11 cellular contexts compared by ENCODE assay signal in the genomic region with DNA sequence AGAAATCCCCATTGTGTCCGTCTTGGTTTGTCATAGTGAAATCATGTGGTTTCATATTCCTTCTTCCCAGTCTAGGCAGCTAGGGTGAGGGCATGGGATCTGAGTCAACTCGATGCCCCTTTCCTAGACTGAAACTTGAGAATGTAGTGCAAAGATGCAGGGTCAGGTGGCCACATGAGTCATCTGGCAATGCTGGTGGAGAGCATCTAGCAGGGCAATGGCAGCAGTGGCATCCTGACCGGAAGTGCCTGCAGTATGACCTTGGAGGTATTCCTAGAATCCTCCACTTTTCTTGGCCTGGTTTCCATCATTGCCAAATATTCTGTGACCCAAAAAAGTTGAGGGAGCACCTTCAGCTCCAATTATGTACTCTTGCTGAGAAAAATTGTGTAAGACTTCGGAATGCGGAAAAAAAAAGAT. TPM values are rescaled to one million over a fixed set of nuclear protein-coding genes. Genes with fewer than 3 reads are reported as not detected.
A peak's percentile ranks its signal among the peaks of the same experiment; 100 is the strongest.
DNase-seq lines count a peak whose midpoint lies in the region; ATAC-seq, FAIRE-seq and TF ChIP-seq lines count a peak whose summit lies in the region.
"Had no signal": no experiment of that assay in that cellular context is flagged by ENCODE, and none has a peak within 500 bp of the region (broad histone marks: within the 10 kb centered on the region; RNA-seq: fewer than 3 reads in every experiment).

No MANE protein-coding gene starts in this region.

- DNase-seq in H54 (ENCODE audit: insufficient read length, low spot score) (peak; percentile 72), SK-MEL-5 (ENCODE audit: low read depth, low spot score) (peak; percentile 37), fibroblast of the aortic adventitia (ENCODE audit: low read depth) (peak; percentile 83), stromal cell of bone marrow (ENCODE audit: low read depth) (peak; percentile 93), body of pancreas (no peak)
- DNase-seq: NCI-H510A, T-helper 9 cell had no signal

- no peaks in the 10 kb centered on the region for H3K27me3 ChIP-seq in body of pancreas

- no peak overlapping the region for H3K27ac ChIP-seq in body of pancreas

- in situ Hi-C loops in SK-MEL-5 (cut with HindIII; ENCODE audit: low pct_unique_long_range_greater_than_20kb, low sequenced_read_pairs): no loop called here

- H3K4me3 ChIP-seq in fibroblast of the aortic adventitia (ENCODE audit: low read depth, low read length) (no peak overlapping the region), body of pancreas (no peak overlapping the region)

- 71 to 72% methylated on average over 5 of the region's 5 CpGs for WGBS in body of pancreas, 2 donors

- TF ChIP-seq POLR2A in H54 (IDR thresholded peaks at IDR 0.05; ENCODE audit: low read depth, low read length) (no peak), body of pancreas (IDR thresholded peaks at IDR 0.05) (no peak)

- H3K9me3 ChIP-seq in body of pancreas: no peaks in the 10 kb centered on the region

- FAIRE-seq in H54 (lab: Jason Lieb, UNC): peak; percentile 96
- FAIRE-seq: endometrium, GM12891 had no signal

- no peaks in the 10 kb centered on the region for H3K4me1 ChIP-seq in body of pancreas

- H3K36me3 ChIP-seq in body of pancreas (replicated peaks in 1 of 2; ENCODE audit: insufficient read depth in 1 of 2, low read depth in 2 of 2): no peaks in the 10 kb centered on the region

- ATAC-seq in body of pancreas (no peak), GM21381 (IDR thresholded peaks at IDR 0.05; ENCODE audit: unreplicated experiment) (no peak), GM21619 (IDR thresholded peaks at IDR 0.05; ENCODE audit: unreplicated experiment) (no peak)

- intact Hi-C loops in body of pancreas (cut with DNase I): no loop called here

- TF ChIP-seq CTCF in fibroblast of the aortic adventitia (IDR thresholded peaks at IDR 0.05; ENCODE audit: insufficient read depth, low read length) (no peak), body of pancreas (IDR thresholded peaks at IDR 0.05) (no peak)

RNA-seq across cellular contexts. Expression of a gene that starts 39.1 kb away (rescaled TPM):
- total RNA-seq in SK-MEL-5 (2014; rRNA removed; shearing (Covaris generic)): 26.3 and 31.0 TPM in 2 replicates
- 18.0 and 19.4 TPM in 2 replicates for polyA plus RNA-seq in SK-MEL-5 (2015; cell fraction: cytosol; rRNA removed)
- 7.3 and 7.5 TPM in 2 replicates for polyA plus RNA-seq in SK-MEL-5 (2015; cell fraction: nucleus; rRNA removed)
- total RNA-seq in fibroblast of the aortic adventitia (ENCODE audit: low replicate concordance) (20.9 and 38.2 TPM in 2 replicates), body of pancreas (10 to 100 TPM; 15.8 to 20.8 TPM)

Comparison
In these comparisons a context has a peak if more than half of its experiments do, and no peak if none do; other contexts are left out.
1. DNase-seq: peak in H54 (single experiment), SK-MEL-5 (single experiment), fibroblast of the aortic adventitia (single experiment) and stromal cell of bone marrow (single experiment); none in body of pancreas (0 of 4).